8 cellular contexts compared by ENCODE assay signal in genomic region chr20:59571591-59572314, GRCh38. TPM values are rescaled to one million over a fixed set of nuclear protein-coding genes. Genes with fewer than 3 reads are reported as not detected.
A peak's percentile ranks its signal among the peaks of the same experiment; 100 is the strongest.
DNase-seq lines count a peak whose midpoint lies in the region; FAIRE-seq and TF ChIP-seq lines count a peak whose summit lies in the region.

No MANE protein-coding gene starts in this region.

- no peaks in the 10 kb centered on the region for H3K36me3 ChIP-seq in H7 (replicated peaks; ENCODE audit: control insufficient read depth, insufficient read depth, low read length)
- no peaks in the 10 kb centered on the region for H3K36me3 ChIP-seq in H1 (ENCODE audit: control insufficient read depth in 2 of 4, insufficient read depth in 4 of 4, low read length in 3 of 4)

- H3K23me2 ChIP-seq in H1 (ENCODE audit: low read depth, low read length): peaks cover 5% of the 10 kb centered on the region; the same call in 1 of the 2 replicates

- H3K23ac ChIP-seq in H1 (ENCODE audit: insufficient read length): no peak overlapping the region

- no peak overlapping the region for H3K18ac ChIP-seq in H1 (ENCODE audit: extremely low read depth, low read length)

- H3K56ac ChIP-seq in H1 (replicated peaks; ENCODE audit: insufficient read length, low read depth, low read length): no peak overlapping the region

- CTCF ChIA-PET in H1 (lab: Charles Lee; ENCODE audit: partially characterized antibody): interaction anchor here (0.6 to 2.2 kb wide), 17 partner anchors 10 to 508 kb away, joined by 3 to 8 read pairs (median 4); no protein-coding TSS in a partner anchor

- no peak overlapping the region for H2BK12ac ChIP-seq in H1 (ENCODE audit: low read depth, low read length)

- DNase-seq in Daoy (ENCODE audit: low read depth): peak; percentile 52
- DNase-seq in H7: peak; percentile 93
- peak; percentile 72 for DNase-seq in NCI-H2227 treated with DMSO at 0.1 percent for 48 hours (lab: John Stamatoyannopoulos, UW)
- DNase-seq in activated CD8-positive, alpha-beta memory T cell treated with anti-CD3 and anti-CD28 coated beads for 1 hour (ENCODE audit: extremely low read depth in 1 of 2, low read depth in 1 of 2): peak; percentile 10 to 40
- peak in 1 of 2 experiments; percentile 91 for DNase-seq in H1 (ENCODE audit: low read depth in 1 of 2, low spot score in 2 of 2)
- peak; percentile 89 for DNase-seq in mesenteric fat pad (ENCODE audit: low spot score)
- peak; percentile 16 for DNase-seq in stimulated activated CD8-positive, alpha-beta memory T cell treated with anti-CD3 and anti-CD28 coated beads, Interleukin-12 subunit alpha, Interleukin-12 subunit beta, amount 100 ng/mL, for 24 hours (ENCODE audit: extremely low read depth)
- no peak for DNase-seq in NCI-H128 (lab: John Stamatoyannopoulos, UW; ENCODE audit: unreplicated experiment)

- H2BK5ac ChIP-seq in H1 (ENCODE audit: low read depth, low read length): no peak overlapping the region

- WGBS in H1 (ENCODE audit: extremely low coverage in 1 of 2, insufficient coverage in 1 of 2, insufficient read length in 1 of 2, insufficient replicate concordance in 2 of 2, low coverage in 1 of 2, low lambda C conversion rate in 2 of 2, missing lambda C conversion rate in 1 of 2), 2 experiments: 38% methylated on average over 25 of the region's 28 CpGs; no CpG with 5 or more reads in 1 of the 2 experiments

- peaks cover 0 to 4% (median 1%) of the 10 kb centered on the region in 4 experiments; a peak in 1 of 7 replicates for H3K4me1 ChIP-seq in H1 (replicated peaks in 1 of 4; ENCODE audit: control insufficient read depth in 3 of 4, insufficient read depth in 4 of 4, low read length in 3 of 4)

- H2AFZ ChIP-seq in H1 (ENCODE audit: low read length): peak overlapping the region; percentile 92; the same call in 1 of the 2 replicates

- no peak for TF ChIP-seq EP300 in H1 (IDR thresholded peaks at IDR 0.05; ENCODE audit: borderline replicate concordance in 1 of 2, low read depth in 2 of 2, low read length in 2 of 2)

- peak overlapping the region; percentile 31 for H3K4me3 ChIP-seq in H7 (ENCODE audit: insufficient read depth, low read depth, low read length)
- peak overlapping the region; percentile 5 to 53 (median 19); a peak in 4 of 8 replicates for H3K4me3 ChIP-seq in H1 (ENCODE audit: extremely low read depth in 1 of 4, insufficient read depth in 2 of 4, low read depth in 3 of 4, low read length in 4 of 4)

- no peak overlapping the region for H2AK5ac ChIP-seq in H1 (ENCODE audit: low read depth, low read length)

- no peak overlapping the region for H2BK20ac ChIP-seq in H1 (ENCODE audit: low read length)

- TF ChIP-seq CTCF in H1 (IDR thresholded peaks at IDR 0.05; ENCODE audit: control extremely low read depth in 1 of 3, insufficient read depth in 1 of 3, low read depth in 1 of 3, low read length in 3 of 3): peak; percentile 77 to 93 (median 81)

- H3K79me1 ChIP-seq in H1 (ENCODE audit: low read depth, low read length): no peaks in the 10 kb centered on the region

- H4K5ac ChIP-seq in H1 (ENCODE audit: insufficient read length, low read depth, low read length): no peak overlapping the region

- no peak for FAIRE-seq in H1 (lab: Jason Lieb, UNC)

- peak overlapping the region; percentile 22 to 67; a peak in 3 of 4 replicates for H3K4me2 ChIP-seq in H1 (ENCODE audit: insufficient read depth in 1 of 2, low read depth in 2 of 2, low read length in 2 of 2)

- H3K9me3 ChIP-seq in H1 (ENCODE audit: insufficient read depth in 2 of 2, low read depth in 1 of 2, low read length in 1 of 2): peaks cover 18 to 61% of the 10 kb centered on the region in 2 experiments; a peak in 3 of 4 replicates

- peak; percentile 29 to 63; a peak in 3 of 4 replicates for TF ChIP-seq RAD21 in H1 (IDR thresholded peaks at IDR 0.05 in 1 of 2, conservative IDR thresholded peaks at IDR 0.05 in 1 of 2; ENCODE audit: low read depth in 2 of 2, low read length in 2 of 2)

- TF ChIP-seq POLR2A in H1 (IDR thresholded peaks at IDR 0.05; ENCODE audit: control extremely low read depth in 1 of 2, low read depth in 2 of 2, low read length in 2 of 2): no peak

- POLR2A ChIA-PET in H1 (lab: Charles Lee; ENCODE audit: partially characterized antibody): no interaction called here

- H2BK15ac ChIP-seq in H1 (ENCODE audit: low read length): no peak overlapping the region

- H3K27me3 ChIP-seq in H7 (ENCODE audit: control insufficient read depth, insufficient read depth, low read length) (peaks cover 23% of the 10 kb centered on the region), H1 (replicated peaks in 1 of 4; ENCODE audit: control insufficient read depth in 3 of 4, extremely low read depth in 1 of 4, insufficient read depth in 3 of 4, low read length in 3 of 4) (peaks cover 4 to 26% (median 18%) of the 10 kb centered on the region in 4 experiments)

- H3K27ac ChIP-seq in H1 (ENCODE audit: low read depth, low read length): no peak overlapping the region

- no peak overlapping the region for H4K91ac ChIP-seq in H1 (replicated peaks; ENCODE audit: insufficient read length, low read length)

- H3K9ac ChIP-seq in H1 (replicated peaks in 1 of 4; ENCODE audit: extremely low read depth in 1 of 4, low read depth in 3 of 4, low read length in 3 of 4): no peak overlapping the region

- H3K4ac ChIP-seq in H1 (replicated peaks; ENCODE audit: insufficient read length, low read depth, low read length): no peak overlapping the region

- H3K14ac ChIP-seq in H1 (ENCODE audit: insufficient read length): no peak overlapping the region

- no peak overlapping the region for H2BK120ac ChIP-seq in H1 (replicated peaks; ENCODE audit: low read depth, low read length)

- H4K20me1 ChIP-seq in H1 (replicated peaks in 1 of 2; ENCODE audit: control insufficient read depth in 1 of 2, insufficient read depth in 2 of 2, low read length in 2 of 2): peaks cover 0 to 3% of the 10 kb centered on the region in 2 experiments

- H3K79me2 ChIP-seq in H1 (ENCODE audit: control insufficient read depth in 1 of 2, insufficient read depth in 2 of 2, low read length in 2 of 2): no peaks in the 10 kb centered on the region

- H4K8ac ChIP-seq in H1 (ENCODE audit: extremely low read depth, insufficient read depth, low read length): no peak overlapping the region

TF ChIP-seq in H1, 55 proteins besides CTCF, POLR2A, EP300 and RAD21:
- peak; percentile 24 for TF ChIP-seq KDM4A (IDR thresholded peaks at IDR 0.05; ENCODE audit: low read depth, low read length, severe bottlenecking)
- TF ChIP-seq TEAD4 (IDR thresholded peaks at IDR 0.05; ENCODE audit: low read depth, low read length): peak; percentile 41; the same call in 1 of the 2 replicates
- no peak for TF ChIP-seq ASH2L (IDR thresholded peaks at IDR 0.05; ENCODE audit: low read length)

RNA-seq across cellular contexts. Expression of gene PHACTR3, which starts 32.6 kb away (rescaled TPM):
- 0.06 TPM in 1 of 2 replicates, not detected in the other for total RNA-seq in Daoy (2014; rRNA removed; shearing (Covaris generic))
- total RNA-seq in H7 (2014; rRNA removed; shearing (Covaris generic)): 0.03 and 0.41 TPM in 2 replicates
- total RNA-seq in H1 (2021; fragmentation: NEBNext Ultra II Directional; extraction: Animal tissue kit (Norgen Biotek cat#: 25700)): 0.13 TPM in 1 of 2 replicates, not detected in the other
- polyA plus RNA-seq in H1 (2011; rRNA removed): 0.03 and 0.05 TPM in 2 replicates
- 0.03 TPM for polyA plus RNA-seq in H1 (2011; cell fraction: cytosol; rRNA removed)
- polyA plus RNA-seq in H1 (2011; cell fraction: nucleus; rRNA removed): not detected
- 0.09 to 0.11 TPM in 2 of 4 replicates, not detected in the others for polyA plus RNA-seq in H1 (2012, experiment 1 of 2)
- polyA plus RNA-seq in H1 (2012, experiment 2 of 2): not detected
- 0.30 TPM for polyA plus RNA-seq in H1 (2013, experiment 1 of 2)
- polyA plus RNA-seq in H1 (2013, experiment 2 of 2): 0.22 TPM
- polyA minus RNA-seq in H1 (2011; rRNA and poly(A)+ RNA removed): not detected in 2 replicates
- polyA minus RNA-seq in H1 (2011; cell fraction: cytosol; rRNA and poly(A)+ RNA removed): not detected
- not detected for polyA minus RNA-seq in H1 (2011; cell fraction: nucleus; rRNA and poly(A)+ RNA removed)
- 1.8 TPM for total RNA-seq in mesenteric fat pad
